9 cellular contexts compared by ENCODE assay signal in the genomic region with DNA sequence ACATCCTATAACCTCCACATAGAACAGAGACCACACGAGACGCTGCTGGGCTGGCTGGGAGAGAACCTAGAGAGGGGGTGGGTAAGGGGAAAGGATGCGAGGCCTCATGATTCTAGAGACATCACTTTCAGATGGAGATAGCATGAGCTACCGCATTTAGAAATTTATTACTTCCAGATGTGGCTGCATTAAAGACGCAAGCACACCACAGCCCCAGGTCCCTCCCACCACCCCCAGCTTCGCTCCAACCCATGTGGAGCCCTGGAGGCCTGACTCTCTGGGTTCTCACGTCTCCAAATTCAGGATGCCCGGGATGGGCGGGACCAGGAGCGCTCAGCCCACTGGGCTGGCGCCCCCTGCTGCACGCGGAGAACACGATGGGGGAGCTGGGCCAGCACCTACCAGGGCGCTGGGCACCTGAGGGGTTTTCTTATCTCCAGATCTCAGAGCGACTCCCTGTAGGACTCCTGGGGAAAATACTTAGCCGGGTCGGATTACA. TPM values are rescaled to one million over a fixed set of nuclear protein-coding genes. Genes with fewer than 3 reads are reported as not detected.
DNase-seq lines count a peak whose midpoint lies in the region; ATAC-seq, FAIRE-seq and TF ChIP-seq lines count a peak whose summit lies in the region.
"Had no signal": no experiment of that assay in that cellular context is flagged by ENCODE, and none has a peak within 500 bp of the region (broad histone marks: within the 10 kb centered on the region; RNA-seq: fewer than 3 reads in every experiment).

No MANE protein-coding gene starts in this region.

- no peak for ATAC-seq in HG03342 (IDR thresholded peaks at IDR 0.05; ENCODE audit: unreplicated experiment)
- ATAC-seq: stimulated activated naive B cell treated with anti-CD40 and anti-IgM and Interleukin-4, amounts not matched to agents 10 μg/mL and 1 μg/mL and 100 μg/mL, for 72 hours; T-helper 17 cell had no signal

- FAIRE-seq in H54 (lab: Jason Lieb, UNC), result no peak

- H3K4me1 ChIP-seq in suprapubic skin, result peaks cover 21% of the 10 kb centered on the region

- H3K9me3 ChIP-seq in suprapubic skin, result no peaks in the 10 kb centered on the region

- 48% methylated on average over 15 of the region's 18 CpGs for WGBS in suprapubic skin

- TF ChIP-seq CTCF in astrocyte of the cerebellum (IDR thresholded peaks at IDR 0.05; ENCODE audit: low read depth, low read length, missing control alignments) (peak; percentile 66), suprapubic skin (IDR thresholded peaks at IDR 0.05) (peak; percentile 9 to 54)

- no peak for TF ChIP-seq POLR2A in H54 (IDR thresholded peaks at IDR 0.05; ENCODE audit: low read depth, low read length)
- TF ChIP-seq POLR2A in suprapubic skin (IDR thresholded peaks at IDR 0.05), result no peak

- intact Hi-C loops in activated T-helper 1 cell treated with anti-CD3 and anti-CD28 coated beads, Interleukin-12 subunit alpha, Interleukin-12 subunit beta, Interleukin-2, Interleukin-4 antibody, amounts not matched to agents 30 ng/mL and 10 ng/mL and 1 ng/mL, durations not matched to agents 14 hours and 24 hours and 36 hours (cut with micrococcal nuclease), result no loop called here

- H3K4me3 ChIP-seq in astrocyte of the cerebellum (ENCODE audit: low read depth, low read length), result no peak overlapping the region
- H3K4me3 ChIP-seq in suprapubic skin, result no peak overlapping the region

- peak; percentile 31 for DNase-seq in H54 (ENCODE audit: insufficient read length, low spot score)
- DNase-seq in astrocyte of the cerebellum (ENCODE audit: low read depth), result peak; percentile 26
- DNase-seq in iPS DF 19.7 (ENCODE audit: low read depth, low spot score), result peak; percentile 15
- DNase-seq in suprapubic skin (ENCODE audit: low spot score in 2 of 2), result peak in 1 of 2 donors; percentile 77
- DNase-seq in A172 (ENCODE audit: low spot score), result no peak
- no peak for DNase-seq in activated T-helper 1 cell treated with anti-CD3 and anti-CD28 coated beads, Interleukin-12 subunit alpha, Interleukin-12 subunit beta, Interleukin-2, Interleukin-4 antibody, amounts not matched to agents 30 ng/mL and 10 ng/mL and 1 ng/mL, durations not matched to agents 14 hours and 24 hours and 36 hours (ENCODE audit: low spot score)
- DNase-seq: stimulated activated naive B cell treated with anti-CD40 and anti-IgM and Interleukin-4, amounts not matched to agents 10 μg/mL and 1 μg/mL and 100 μg/mL, for 72 hours; T-helper 17 cell had no signal

- H3K27me3 Mint-ChIP-seq in activated T-helper 1 cell treated with anti-CD3 and anti-CD28 coated beads, Interleukin-12 subunit alpha, Interleukin-12 subunit beta, Interleukin-2, Interleukin-4 antibody, amounts not matched to agents 30 ng/mL and 10 ng/mL and 1 ng/mL, durations not matched to agents 14 hours and 24 hours and 36 hours (ENCODE audit: insufficient read depth), result no peaks in the 10 kb centered on the region
- H3K27me3 Mint-ChIP-seq: stimulated activated naive B cell treated with anti-CD40 and anti-IgM and Interleukin-4, amounts not matched to agents 10 μg/mL and 1 μg/mL and 100 μg/mL, for 72 hours; T-helper 17 cell had no signal

- no peaks in the 10 kb centered on the region for H3K9me3 Mint-ChIP-seq in activated T-helper 1 cell treated with anti-CD3 and anti-CD28 coated beads, Interleukin-12 subunit alpha, Interleukin-12 subunit beta, Interleukin-2, Interleukin-4 antibody, amounts not matched to agents 30 ng/mL and 10 ng/mL and 1 ng/mL, durations not matched to agents 14 hours and 24 hours and 36 hours
- H3K9me3 Mint-ChIP-seq: stimulated activated naive B cell treated with anti-CD40 and anti-IgM and Interleukin-4, amounts not matched to agents 10 μg/mL and 1 μg/mL and 100 μg/mL, for 72 hours had no signal

- H3K36me3 ChIP-seq in suprapubic skin, result peaks cover 39% of the 10 kb centered on the region

- no peaks in the 10 kb centered on the region for H3K27me3 ChIP-seq in suprapubic skin

- no peak for TF ChIP-seq EP300 in suprapubic skin (IDR thresholded peaks at IDR 0.05)

- H3K27ac Mint-ChIP-seq in activated T-helper 1 cell treated with anti-CD3 and anti-CD28 coated beads, Interleukin-12 subunit alpha, Interleukin-12 subunit beta, Interleukin-2, Interleukin-4 antibody, amounts not matched to agents 30 ng/mL and 10 ng/mL and 1 ng/mL, durations not matched to agents 14 hours and 24 hours and 36 hours, result no peak overlapping the region
- H3K27ac Mint-ChIP-seq: stimulated activated naive B cell treated with anti-CD40 and anti-IgM and Interleukin-4, amounts not matched to agents 10 μg/mL and 1 μg/mL and 100 μg/mL, for 72 hours; T-helper 17 cell had no signal

- H3K4me1 Mint-ChIP-seq in activated T-helper 1 cell treated with anti-CD3 and anti-CD28 coated beads, Interleukin-12 subunit alpha, Interleukin-12 subunit beta, Interleukin-2, Interleukin-4 antibody, amounts not matched to agents 30 ng/mL and 10 ng/mL and 1 ng/mL, durations not matched to agents 14 hours and 24 hours and 36 hours (ENCODE audit: low read depth), result no peaks in the 10 kb centered on the region
- H3K4me1 Mint-ChIP-seq: T-helper 17 cell had no signal

- peaks cover 26% of the 10 kb centered on the region for H3K36me3 Mint-ChIP-seq in activated T-helper 1 cell treated with anti-CD3 and anti-CD28 coated beads, Interleukin-12 subunit alpha, Interleukin-12 subunit beta, Interleukin-2, Interleukin-4 antibody, amounts not matched to agents 30 ng/mL and 10 ng/mL and 1 ng/mL, durations not matched to agents 14 hours and 24 hours and 36 hours (ENCODE audit: low read depth)

- H3K4me3 Mint-ChIP-seq in activated T-helper 1 cell treated with anti-CD3 and anti-CD28 coated beads, Interleukin-12 subunit alpha, Interleukin-12 subunit beta, Interleukin-2, Interleukin-4 antibody, amounts not matched to agents 30 ng/mL and 10 ng/mL and 1 ng/mL, durations not matched to agents 14 hours and 24 hours and 36 hours, result no peak overlapping the region
- H3K4me3 Mint-ChIP-seq: stimulated activated naive B cell treated with anti-CD40 and anti-IgM and Interleukin-4, amounts not matched to agents 10 μg/mL and 1 μg/mL and 100 μg/mL, for 72 hours; T-helper 17 cell had no signal

- peak overlapping the region; percentile 77 for H3K27ac ChIP-seq in suprapubic skin

- in situ Hi-C loops in astrocyte of the cerebellum (cut with HindIII; ENCODE audit: low sequenced_read_pairs), result no loop called here

RNA-seq across cellular contexts. Expression of a gene that starts 13.6 kb away (rescaled TPM):
- total RNA-seq in suprapubic skin, result 10 to 100 TPM; 28.6 to 43.8 (median 35.0) TPM
- total RNA-seq in A172 (2014; rRNA removed; shearing (Covaris generic)), result 62.6 and 64.7 TPM in 2 replicates
- total RNA-seq in activated T-helper 1 cell treated with anti-CD3 and anti-CD28 coated beads, Interleukin-12 subunit alpha, Interleukin-12 subunit beta, Interleukin-2, Interleukin-4 antibody, amounts not matched to agents 30 ng/mL and 10 ng/mL and 1 ng/mL, durations not matched to agents 14 hours and 24 hours and 36 hours, result 121 and 122 TPM in 2 replicates

RNA-seq across cellular contexts. Expression of a gene that starts 13.7 kb away (rescaled TPM):
- total RNA-seq in suprapubic skin, result 10 to 100 TPM; 22.9 to 55.0 (median 30.3) TPM
- total RNA-seq in A172 (2014; rRNA removed; shearing (Covaris generic)), result 5.7 and 11.8 TPM in 2 replicates
- 39.0 and 42.3 TPM in 2 replicates for total RNA-seq in activated T-helper 1 cell treated with anti-CD3 and anti-CD28 coated beads, Interleukin-12 subunit alpha, Interleukin-12 subunit beta, Interleukin-2, Interleukin-4 antibody, amounts not matched to agents 30 ng/mL and 10 ng/mL and 1 ng/mL, durations not matched to agents 14 hours and 24 hours and 36 hours

RNA-seq across cellular contexts. Expression of a gene that starts 48.3 kb away (rescaled TPM):
- 100 to 1,000 TPM in 1 of 4 donors, 10 to 100 TPM in 3; 18.5 to 125 (median 38.3) TPM for total RNA-seq in suprapubic skin
- 8.0 and 13.1 TPM in 2 replicates for total RNA-seq in A172 (2014; rRNA removed; shearing (Covaris generic))
- 22.0 and 22.6 TPM in 2 replicates for total RNA-seq in activated T-helper 1 cell treated with anti-CD3 and anti-CD28 coated beads, Interleukin-12 subunit alpha, Interleukin-12 subunit beta, Interleukin-2, Interleukin-4 antibody, amounts not matched to agents 30 ng/mL and 10 ng/mL and 1 ng/mL, durations not matched to agents 14 hours and 24 hours and 36 hours

Comparison
In these comparisons a context has a peak if more than half of its experiments do, and no peak if none do; other contexts are left out.
1. DNase-seq: peak in H54 (single experiment), astrocyte of the cerebellum (single experiment) and iPS DF 19.7 (single experiment); none in A172 (single experiment) and activated T-helper 1 cell treated with anti-CD3 and anti-CD28 coated beads, Interleukin-12 subunit alpha, Interleukin-12 subunit beta, Interleukin-2, Interleukin-4 antibody, amounts not matched to agents 30 ng/mL and 10 ng/mL and 1 ng/mL, durations not matched to agents 14 hours and 24 hours and 36 hours (single experiment).